1 cellular context compared by ENCODE assay signal in the genomic region with DNA sequence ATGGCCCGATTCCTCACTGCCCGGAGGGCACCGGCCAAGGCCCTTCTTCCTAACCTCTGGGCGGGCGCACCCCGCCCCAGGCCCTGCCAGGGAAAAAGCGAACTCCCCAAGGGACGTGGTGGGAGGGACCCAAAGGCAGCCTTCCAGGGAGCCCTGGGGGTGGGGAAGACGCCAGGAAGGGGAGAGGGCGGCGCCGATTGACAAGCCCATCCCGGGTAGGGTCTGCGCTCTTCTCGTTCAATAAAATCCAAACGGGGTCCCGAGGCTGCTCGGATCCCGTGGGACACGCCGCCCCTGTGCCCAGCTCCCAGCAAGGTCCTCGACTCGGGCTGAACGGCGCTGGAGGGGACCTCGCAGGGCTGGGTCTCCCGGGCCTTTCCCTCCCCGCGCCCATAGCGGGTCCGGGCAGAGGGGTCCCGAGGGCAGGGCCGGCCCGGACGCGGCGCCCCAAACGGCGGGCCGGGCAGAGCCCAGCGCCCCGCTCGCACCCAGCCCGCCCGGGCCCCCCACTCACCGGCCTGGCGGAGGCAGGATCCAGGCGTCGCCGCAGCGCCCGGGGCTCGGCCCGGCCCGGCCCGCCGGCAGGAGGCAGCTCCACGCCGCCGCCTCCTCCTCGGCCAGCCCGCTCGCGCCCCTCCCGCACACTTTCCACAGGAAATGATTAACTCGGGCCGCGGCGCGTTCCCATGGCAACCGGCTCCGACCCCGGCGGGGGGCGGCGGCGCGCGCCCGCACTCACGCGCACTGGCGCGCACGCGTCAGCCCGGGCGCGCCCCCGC.
A peak's percentile ranks its signal among the peaks of the same experiment; 100 is the strongest.
TF ChIP-seq lines count a peak whose summit lies in the region.

A gene with protein sequence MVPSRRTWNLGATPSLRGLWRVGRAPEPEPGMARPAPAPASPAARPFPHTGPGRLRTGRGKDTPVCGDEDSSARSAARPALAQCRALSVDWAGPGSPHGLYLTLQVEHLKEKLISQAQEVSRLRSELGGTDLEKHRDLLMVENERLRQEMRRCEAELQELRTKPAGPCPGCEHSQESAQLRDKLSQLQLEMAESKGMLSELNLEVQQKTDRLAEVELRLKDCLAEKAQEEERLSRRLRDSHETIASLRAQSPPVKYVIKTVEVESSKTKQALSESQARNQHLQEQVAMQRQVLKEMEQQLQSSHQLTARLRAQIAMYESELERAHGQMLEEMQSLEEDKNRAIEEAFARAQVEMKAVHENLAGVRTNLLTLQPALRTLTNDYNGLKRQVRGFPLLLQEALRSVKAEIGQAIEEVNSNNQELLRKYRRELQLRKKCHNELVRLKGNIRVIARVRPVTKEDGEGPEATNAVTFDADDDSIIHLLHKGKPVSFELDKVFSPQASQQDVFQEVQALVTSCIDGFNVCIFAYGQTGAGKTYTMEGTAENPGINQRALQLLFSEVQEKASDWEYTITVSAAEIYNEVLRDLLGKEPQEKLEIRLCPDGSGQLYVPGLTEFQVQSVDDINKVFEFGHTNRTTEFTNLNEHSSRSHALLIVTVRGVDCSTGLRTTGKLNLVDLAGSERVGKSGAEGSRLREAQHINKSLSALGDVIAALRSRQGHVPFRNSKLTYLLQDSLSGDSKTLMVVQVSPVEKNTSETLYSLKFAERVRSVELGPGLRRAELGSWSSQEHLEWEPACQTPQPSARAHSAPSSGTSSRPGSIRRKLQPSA (minus strand): TSS at position 636 of the 779 bp plus-strand sequence. CDS start 4,248 bp downstream, outside the sequence.

TF ChIP-seq in HepG2, 621 proteins besides CTCF, POLR2A, EP300 and RAD21 (continued from another document and continues in another):
- TF ChIP-seq, protein P1, sequence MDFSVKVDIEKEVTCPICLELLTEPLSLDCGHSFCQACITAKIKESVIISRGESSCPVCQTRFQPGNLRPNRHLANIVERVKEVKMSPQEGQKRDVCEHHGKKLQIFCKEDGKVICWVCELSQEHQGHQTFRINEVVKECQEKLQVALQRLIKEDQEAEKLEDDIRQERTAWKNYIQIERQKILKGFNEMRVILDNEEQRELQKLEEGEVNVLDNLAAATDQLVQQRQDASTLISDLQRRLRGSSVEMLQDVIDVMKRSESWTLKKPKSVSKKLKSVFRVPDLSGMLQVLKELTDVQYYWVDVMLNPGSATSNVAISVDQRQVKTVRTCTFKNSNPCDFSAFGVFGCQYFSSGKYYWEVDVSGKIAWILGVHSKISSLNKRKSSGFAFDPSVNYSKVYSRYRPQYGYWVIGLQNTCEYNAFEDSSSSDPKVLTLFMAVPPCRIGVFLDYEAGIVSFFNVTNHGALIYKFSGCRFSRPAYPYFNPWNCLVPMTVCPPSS (IDR thresholded peaks at IDR 0.05): no peak
- TF ChIP-seq AHR (CRISPR knock-in tag; IDR thresholded peaks at IDR 0.05) (0 out of 2 replicates have a peak, but pooled peaks have one; percentile 42), KAT2B (IDR thresholded peaks at IDR 0.05; ENCODE audit: borderline replicate concordance, low read depth, low read length) (no peak), ADNP (CRISPR knock-in tag; IDR thresholded peaks at IDR 0.05) (no peak), FOSL2 (CRISPR knock-in tag; IDR thresholded peaks at IDR 0.05) (no peak), MEIS1 (CRISPR knock-in tag; IDR thresholded peaks at IDR 0.05; ENCODE audit: borderline replicate concordance) (0 out of 2 replicates have a peak, but pooled peaks have one; percentile 31), ONECUT2 (CRISPR knock-in tag; IDR thresholded peaks at IDR 0.05) (no peak), ZSCAN20 (CRISPR knock-in tag; IDR thresholded peaks at IDR 0.05; ENCODE audit: borderline replicate concordance) (no peak), NFRKB (IDR thresholded peaks at IDR 0.05) (no peak), MAFF (IDR thresholded peaks at IDR 0.05; ENCODE audit: low read depth, low read length) (no peak), HNRNPUL1 (IDR thresholded peaks at IDR 0.05; ENCODE audit: low read depth, low read length) (peak; percentile 89; the same call in 1 of the 2 replicates), FOXJ3 (CRISPR knock-in tag; IDR thresholded peaks at IDR 0.05; ENCODE audit: borderline replicate concordance) (no peak), SALL2 (CRISPR knock-in tag; IDR thresholded peaks at IDR 0.05) (no peak), TAF1 (CRISPR knock-in tag; IDR thresholded peaks at IDR 0.05) (0 out of 2 replicates have a peak, but pooled peaks have one; percentile 15), ZNF367 (CRISPR knock-in tag; IDR thresholded peaks at IDR 0.05; ENCODE audit: borderline replicate concordance) (no peak), ZBTB21 (CRISPR knock-in tag; IDR thresholded peaks at IDR 0.05) (no peak), SP5 (CRISPR knock-in tag; IDR thresholded peaks at IDR 0.05; ENCODE audit: borderline replicate concordance, low read depth) (no peak), SYNCRIP (IDR thresholded peaks at IDR 0.05; ENCODE audit: insufficient read depth, low read depth, low read length) (no peak), HDAC1 (CRISPR knock-in tag; IDR thresholded peaks at IDR 0.05) (peak; percentile 5; the same call in 1 of the 2 replicates), HNRNPLL (IDR thresholded peaks at IDR 0.05; ENCODE audit: low read depth, low read length, poor library complexity, severe bottlenecking) (no peak), ZNF33A (CRISPR knock-in tag; IDR thresholded peaks at IDR 0.05; ENCODE audit: borderline replicate concordance) (no peak), SNAPC2 (CRISPR knock-in tag; IDR thresholded peaks at IDR 0.05) (0 out of 2 replicates have a peak, but pooled peaks have one; percentile 27), ZFP36 (IDR thresholded peaks at IDR 0.05; ENCODE audit: borderline replicate concordance, low read depth, low read length, partially characterized antibody) (no peak), ZNF775 (CRISPR knock-in tag; IDR thresholded peaks at IDR 0.05; ENCODE audit: borderline replicate concordance) (no peak), ERF (CRISPR knock-in tag; IDR thresholded peaks at IDR 0.05) (no peak; the same call in 1 of the 2 replicates)
- TF ChIP-seq, protein P2, sequence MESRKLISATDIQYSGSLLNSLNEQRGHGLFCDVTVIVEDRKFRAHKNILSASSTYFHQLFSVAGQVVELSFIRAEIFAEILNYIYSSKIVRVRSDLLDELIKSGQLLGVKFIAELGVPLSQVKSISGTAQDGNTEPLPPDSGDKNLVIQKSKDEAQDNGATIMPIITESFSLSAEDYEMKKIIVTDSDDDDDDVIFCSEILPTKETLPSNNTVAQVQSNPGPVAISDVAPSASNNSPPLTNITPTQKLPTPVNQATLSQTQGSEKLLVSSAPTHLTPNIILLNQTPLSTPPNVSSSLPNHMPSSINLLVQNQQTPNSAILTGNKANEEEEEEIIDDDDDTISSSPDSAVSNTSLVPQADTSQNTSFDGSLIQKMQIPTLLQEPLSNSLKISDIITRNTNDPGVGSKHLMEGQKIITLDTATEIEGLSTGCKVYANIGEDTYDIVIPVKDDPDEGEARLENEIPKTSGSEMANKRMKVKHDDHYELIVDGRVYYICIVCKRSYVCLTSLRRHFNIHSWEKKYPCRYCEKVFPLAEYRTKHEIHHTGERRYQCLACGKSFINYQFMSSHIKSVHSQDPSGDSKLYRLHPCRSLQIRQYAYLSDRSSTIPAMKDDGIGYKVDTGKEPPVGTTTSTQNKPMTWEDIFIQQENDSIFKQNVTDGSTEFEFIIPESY (CRISPR knock-in tag; IDR thresholded peaks at IDR 0.05): no peak
- TF ChIP-seq, protein P3, sequence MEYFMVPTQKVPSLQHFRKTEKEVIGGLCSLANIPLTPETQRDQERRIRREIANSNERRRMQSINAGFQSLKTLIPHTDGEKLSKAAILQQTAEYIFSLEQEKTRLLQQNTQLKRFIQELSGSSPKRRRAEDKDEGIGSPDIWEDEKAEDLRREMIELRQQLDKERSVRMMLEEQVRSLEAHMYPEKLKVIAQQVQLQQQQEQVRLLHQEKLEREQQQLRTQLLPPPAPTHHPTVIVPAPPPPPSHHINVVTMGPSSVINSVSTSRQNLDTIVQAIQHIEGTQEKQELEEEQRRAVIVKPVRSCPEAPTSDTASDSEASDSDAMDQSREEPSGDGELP (IDR thresholded peaks at IDR 0.05; ENCODE audit: borderline replicate concordance, low read depth): no peak
- TF ChIP-seq, protein P4, sequence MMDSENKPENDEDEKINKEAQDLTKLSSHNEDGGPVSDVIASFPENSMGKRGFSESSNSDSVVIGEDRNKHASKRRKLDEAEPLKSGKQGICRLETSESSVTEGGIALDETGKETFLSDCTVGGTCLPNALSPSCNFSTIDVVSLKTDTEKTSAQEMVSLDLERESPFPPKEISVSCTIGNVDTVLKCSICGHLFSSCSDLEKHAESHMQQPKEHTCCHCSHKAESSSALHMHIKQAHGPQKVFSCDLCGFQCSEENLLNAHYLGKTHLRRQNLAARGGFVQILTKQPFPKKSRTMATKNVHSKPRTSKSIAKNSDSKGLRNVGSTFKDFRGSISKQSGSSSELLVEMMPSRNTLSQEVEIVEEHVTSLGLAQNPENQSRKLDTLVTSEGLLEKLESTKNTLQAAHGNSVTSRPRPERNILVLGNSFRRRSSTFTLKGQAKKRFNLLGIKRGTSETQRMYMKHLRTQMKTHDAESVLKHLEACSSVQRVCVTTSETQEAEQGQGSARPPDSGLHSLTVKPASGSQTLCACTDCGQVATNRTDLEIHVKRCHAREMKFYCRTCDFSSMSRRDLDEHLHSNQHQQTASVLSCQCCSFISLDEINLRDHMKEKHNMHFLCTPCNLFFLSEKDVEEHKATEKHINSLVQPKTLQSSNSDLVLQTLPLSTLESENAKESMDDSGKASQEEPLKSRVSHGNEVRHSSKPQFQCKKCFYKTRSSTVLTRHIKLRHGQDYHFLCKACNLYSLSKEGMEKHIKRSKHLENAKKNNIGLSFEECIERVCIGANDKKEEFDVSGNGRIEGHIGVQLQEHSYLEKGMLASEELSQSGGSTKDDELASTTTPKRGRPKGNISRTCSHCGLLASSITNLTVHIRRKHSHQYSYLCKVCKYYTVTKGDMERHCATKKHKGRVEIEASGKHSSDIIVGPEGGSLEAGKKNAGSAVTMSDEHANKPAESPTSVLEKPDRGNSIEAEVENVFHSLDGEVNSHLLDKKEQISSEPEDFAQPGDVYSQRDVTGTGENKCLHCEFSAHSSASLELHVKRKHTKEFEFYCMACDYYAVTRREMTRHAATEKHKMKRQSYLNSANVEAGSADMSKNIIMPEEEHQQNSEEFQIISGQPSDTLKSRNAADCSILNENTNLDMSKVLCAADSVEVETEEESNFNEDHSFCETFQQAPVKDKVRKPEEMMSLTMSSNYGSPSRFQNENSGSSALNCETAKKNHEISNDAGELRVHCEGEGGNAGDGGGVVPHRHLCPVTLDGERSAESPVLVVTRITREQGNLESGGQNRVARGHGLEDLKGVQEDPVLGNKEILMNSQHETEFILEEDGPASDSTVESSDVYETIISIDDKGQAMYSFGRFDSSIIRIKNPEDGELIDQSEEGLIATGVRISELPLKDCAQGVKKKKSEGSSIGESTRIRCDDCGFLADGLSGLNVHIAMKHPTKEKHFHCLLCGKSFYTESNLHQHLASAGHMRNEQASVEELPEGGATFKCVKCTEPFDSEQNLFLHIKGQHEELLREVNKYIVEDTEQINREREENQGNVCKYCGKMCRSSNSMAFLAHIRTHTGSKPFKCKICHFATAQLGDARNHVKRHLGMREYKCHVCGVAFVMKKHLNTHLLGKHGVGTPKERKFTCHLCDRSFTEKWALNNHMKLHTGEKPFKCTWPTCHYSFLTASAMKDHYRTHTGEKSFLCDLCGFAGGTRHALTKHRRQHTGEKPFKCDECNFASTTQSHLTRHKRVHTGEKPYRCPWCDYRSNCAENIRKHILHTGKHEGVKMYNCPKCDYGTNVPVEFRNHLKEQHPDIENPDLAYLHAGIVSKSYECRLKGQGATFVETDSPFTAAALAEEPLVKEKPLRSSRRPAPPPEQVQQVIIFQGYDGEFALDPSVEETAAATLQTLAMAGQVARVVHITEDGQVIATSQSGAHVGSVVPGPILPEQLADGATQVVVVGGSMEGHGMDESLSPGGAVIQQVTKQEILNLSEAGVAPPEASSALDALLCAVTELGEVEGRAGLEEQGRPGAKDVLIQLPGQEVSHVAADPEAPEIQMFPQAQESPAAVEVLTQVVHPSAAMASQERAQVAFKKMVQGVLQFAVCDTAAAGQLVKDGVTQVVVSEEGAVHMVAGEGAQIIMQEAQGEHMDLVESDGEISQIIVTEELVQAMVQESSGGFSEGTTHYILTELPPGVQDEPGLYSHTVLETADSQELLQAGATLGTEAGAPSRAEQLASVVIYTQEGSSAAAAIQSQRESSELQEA (CRISPR knock-in tag; IDR thresholded peaks at IDR 0.05; ENCODE audit: not compliant biosample characterization): peak; percentile 24
- TF ChIP-seq, protein P5, sequence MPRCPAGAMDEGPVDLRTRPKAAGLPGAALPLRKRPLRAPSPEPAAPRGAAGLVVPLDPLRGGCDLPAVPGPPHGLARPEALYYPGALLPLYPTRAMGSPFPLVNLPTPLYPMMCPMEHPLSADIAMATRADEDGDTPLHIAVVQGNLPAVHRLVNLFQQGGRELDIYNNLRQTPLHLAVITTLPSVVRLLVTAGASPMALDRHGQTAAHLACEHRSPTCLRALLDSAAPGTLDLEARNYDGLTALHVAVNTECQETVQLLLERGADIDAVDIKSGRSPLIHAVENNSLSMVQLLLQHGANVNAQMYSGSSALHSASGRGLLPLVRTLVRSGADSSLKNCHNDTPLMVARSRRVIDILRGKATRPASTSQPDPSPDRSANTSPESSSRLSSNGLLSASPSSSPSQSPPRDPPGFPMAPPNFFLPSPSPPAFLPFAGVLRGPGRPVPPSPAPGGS (CRISPR knock-in tag; IDR thresholded peaks at IDR 0.05): no peak; the same call in 1 of the 2 replicates
- TF ChIP-seq, protein P6, sequence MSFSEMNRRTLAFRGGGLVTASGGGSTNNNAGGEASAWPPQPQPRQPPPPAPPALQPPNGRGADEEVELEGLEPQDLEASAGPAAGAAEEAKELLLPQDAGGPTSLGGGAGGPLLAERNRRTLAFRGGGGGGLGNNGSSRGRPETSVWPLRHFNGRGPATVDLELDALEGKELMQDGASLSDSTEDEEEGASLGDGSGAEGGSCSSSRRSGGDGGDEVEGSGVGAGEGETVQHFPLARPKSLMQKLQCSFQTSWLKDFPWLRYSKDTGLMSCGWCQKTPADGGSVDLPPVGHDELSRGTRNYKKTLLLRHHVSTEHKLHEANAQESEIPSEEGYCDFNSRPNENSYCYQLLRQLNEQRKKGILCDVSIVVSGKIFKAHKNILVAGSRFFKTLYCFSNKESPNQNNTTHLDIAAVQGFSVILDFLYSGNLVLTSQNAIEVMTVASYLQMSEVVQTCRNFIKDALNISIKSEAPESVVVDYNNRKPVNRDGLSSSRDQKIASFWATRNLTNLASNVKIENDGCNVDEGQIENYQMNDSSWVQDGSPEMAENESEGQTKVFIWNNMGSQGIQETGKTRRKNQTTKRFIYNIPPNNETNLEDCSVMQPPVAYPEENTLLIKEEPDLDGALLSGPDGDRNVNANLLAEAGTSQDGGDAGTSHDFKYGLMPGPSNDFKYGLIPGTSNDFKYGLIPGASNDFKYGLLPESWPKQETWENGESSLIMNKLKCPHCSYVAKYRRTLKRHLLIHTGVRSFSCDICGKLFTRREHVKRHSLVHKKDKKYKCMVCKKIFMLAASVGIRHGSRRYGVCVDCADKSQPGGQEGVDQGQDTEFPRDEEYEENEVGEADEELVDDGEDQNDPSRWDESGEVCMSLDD (CRISPR knock-in tag; IDR thresholded peaks at IDR 0.05; ENCODE audit: borderline replicate concordance): no peak
- TF ChIP-seq, protein P7, sequence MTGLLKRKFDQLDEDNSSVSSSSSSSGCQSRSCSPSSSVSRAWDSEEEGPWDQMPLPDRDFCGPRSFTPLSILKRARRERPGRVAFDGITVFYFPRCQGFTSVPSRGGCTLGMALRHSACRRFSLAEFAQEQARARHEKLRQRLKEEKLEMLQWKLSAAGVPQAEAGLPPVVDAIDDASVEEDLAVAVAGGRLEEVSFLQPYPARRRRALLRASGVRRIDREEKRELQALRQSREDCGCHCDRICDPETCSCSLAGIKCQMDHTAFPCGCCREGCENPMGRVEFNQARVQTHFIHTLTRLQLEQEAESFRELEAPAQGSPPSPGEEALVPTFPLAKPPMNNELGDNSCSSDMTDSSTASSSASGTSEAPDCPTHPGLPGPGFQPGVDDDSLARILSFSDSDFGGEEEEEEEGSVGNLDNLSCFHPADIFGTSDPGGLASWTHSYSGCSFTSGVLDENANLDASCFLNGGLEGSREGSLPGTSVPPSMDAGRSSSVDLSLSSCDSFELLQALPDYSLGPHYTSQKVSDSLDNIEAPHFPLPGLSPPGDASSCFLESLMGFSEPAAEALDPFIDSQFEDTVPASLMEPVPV (CRISPR knock-in tag; IDR thresholded peaks at IDR 0.05): peak; percentile 2; the same call in 1 of the 2 replicates
